ENCODE assay signal across 1 cellular context in the genomic region with DNA sequence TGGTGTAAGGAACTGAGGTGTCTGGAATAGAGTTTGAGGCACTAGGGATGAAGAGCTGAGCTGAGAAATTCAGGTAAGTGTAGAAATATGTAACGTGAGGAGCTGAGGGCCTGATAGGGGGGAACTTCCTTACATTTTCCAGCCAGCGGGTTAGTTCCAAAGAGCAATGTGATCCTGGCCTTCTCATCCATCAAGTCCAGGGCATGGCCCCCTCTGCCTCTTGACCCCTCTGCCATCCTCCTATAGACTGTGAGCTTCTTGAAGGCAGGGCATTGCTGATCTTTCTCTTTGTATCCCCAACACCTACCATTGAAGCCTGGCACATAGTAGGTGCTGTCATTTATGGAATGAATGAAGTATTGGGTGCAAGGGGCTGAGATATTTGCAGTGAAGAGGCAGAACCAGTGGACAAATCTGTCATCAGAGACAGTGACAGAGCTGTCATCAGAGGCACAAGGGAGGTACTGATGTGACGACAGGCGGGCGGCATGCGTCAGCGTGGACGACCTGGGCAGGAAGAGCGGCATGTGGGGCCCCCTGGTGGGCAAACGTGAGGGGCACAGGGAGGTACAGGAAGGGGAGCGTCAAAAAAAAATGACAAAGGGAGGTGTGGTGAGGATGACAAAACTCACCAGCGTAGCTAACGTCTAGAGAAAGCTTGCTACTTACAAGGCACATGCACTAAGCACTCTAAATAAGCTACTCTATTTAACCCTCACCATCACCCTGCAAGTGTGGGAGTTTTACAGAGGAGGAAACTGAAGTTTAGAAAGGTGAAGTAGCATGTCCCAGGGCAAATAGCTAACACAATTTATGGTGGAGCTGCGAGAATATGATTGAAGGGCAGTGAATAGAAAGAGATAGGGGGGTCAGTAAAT.
TF ChIP-seq lines count a peak whose summit lies in the region.

No MANE protein-coding gene starts in this region.

TF ChIP-seq in HEK293, 187 proteins besides CTCF, POLR2A, EP300 and RAD21 (continued from another document):
- TF ChIP-seq, protein P1, sequence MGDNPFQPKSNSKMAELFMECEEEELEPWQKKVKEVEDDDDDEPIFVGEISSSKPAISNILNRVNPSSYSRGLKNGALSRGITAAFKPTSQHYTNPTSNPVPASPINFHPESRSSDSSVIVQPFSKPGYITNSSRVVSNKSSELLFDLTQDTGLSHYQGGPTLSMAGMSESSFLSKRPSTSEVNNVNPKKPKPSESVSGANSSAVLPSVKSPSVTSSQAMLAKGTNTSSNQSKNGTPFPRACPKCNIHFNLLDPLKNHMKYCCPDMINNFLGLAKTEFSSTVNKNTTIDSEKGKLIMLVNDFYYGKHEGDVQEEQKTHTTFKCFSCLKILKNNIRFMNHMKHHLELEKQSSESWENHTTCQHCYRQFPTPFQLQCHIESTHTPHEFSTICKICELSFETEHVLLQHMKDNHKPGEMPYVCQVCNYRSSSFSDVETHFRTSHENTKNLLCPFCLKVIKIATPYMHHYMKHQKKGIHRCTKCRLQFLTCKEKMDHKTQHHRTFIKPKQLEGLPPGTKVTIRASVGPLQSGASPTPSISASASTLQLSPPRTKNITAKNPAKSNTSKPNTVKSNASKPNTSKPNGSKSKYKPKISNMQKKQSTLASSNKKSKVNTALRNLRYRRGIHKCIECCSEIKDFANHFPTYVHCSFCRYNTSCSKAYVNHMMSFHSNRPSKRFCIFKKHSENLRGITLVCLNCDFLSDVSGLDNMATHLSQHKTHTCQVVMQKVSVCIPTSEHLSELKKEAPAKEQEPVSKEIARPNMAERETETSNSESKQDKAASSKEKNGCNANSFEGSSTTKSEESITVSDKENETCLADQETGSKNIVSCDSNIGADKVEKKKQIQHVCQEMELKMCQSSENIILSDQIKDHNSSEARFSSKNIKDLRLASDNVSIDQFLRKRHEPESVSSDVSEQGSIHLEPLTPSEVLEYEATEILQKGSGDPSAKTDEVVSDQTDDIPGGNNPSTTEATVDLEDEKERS (tag by site-specific recombination; IDR thresholded peaks at IDR 0.05): no peak
- no peak for TF ChIP-seq ZNF140 (tag by site-specific recombination; IDR thresholded peaks at IDR 0.05)
- no peak for TF ChIP-seq ZNF560 (tag by site-specific recombination; IDR thresholded peaks at IDR 0.05; ENCODE audit: borderline replicate concordance)
- no peak for TF ChIP-seq ZNF423 (tag by site-specific recombination; IDR thresholded peaks at IDR 0.05)
- no peak for TF ChIP-seq ZNF146 (tag by site-specific recombination; IDR thresholded peaks at IDR 0.05)
- TF ChIP-seq FEZF1 (tag by site-specific recombination; IDR thresholded peaks at IDR 0.05): no peak
- TF ChIP-seq ZIC2 (tag by site-specific recombination; IDR thresholded peaks at IDR 0.05): peak; percentile 67
- peak; percentile 63; the same call in 1 of the 2 replicates for TF ChIP-seq ZNF600 (tag by site-specific recombination; IDR thresholded peaks at IDR 0.05)
- no peak for TF ChIP-seq ZNF843 (tag by site-specific recombination; IDR thresholded peaks at IDR 0.05)
- TF ChIP-seq, protein P2, sequence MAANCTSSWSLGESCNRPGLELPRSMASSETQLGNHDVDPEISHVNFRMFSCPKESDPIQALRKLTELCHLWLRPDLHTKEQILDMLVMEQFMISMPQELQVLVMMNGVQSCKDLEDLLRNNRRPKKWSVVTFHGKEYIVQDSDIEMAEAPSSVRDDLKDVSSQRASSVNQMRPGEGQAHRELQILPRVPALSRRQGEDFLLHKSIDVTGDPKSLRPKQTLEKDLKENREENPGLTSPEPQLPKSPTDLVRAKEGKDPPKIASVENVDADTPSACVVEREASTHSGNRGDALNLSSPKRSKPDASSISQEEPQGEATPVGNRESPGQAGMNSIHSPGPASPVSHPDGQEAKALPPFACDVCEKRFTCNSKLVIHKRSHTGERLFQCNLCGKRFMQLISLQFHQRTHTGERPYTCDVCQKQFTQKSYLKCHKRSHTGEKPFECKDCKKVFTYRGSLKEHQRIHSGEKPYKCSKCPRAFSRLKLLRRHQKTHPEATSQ (tag by site-specific recombination; IDR thresholded peaks at IDR 0.05): no peak
- no peak for TF ChIP-seq ZNF132 (tag by site-specific recombination; IDR thresholded peaks at IDR 0.05; ENCODE audit: borderline replicate concordance)
- no peak for TF ChIP-seq ZNF155 (tag by site-specific recombination; IDR thresholded peaks at IDR 0.05)
- TF ChIP-seq, protein P3, sequence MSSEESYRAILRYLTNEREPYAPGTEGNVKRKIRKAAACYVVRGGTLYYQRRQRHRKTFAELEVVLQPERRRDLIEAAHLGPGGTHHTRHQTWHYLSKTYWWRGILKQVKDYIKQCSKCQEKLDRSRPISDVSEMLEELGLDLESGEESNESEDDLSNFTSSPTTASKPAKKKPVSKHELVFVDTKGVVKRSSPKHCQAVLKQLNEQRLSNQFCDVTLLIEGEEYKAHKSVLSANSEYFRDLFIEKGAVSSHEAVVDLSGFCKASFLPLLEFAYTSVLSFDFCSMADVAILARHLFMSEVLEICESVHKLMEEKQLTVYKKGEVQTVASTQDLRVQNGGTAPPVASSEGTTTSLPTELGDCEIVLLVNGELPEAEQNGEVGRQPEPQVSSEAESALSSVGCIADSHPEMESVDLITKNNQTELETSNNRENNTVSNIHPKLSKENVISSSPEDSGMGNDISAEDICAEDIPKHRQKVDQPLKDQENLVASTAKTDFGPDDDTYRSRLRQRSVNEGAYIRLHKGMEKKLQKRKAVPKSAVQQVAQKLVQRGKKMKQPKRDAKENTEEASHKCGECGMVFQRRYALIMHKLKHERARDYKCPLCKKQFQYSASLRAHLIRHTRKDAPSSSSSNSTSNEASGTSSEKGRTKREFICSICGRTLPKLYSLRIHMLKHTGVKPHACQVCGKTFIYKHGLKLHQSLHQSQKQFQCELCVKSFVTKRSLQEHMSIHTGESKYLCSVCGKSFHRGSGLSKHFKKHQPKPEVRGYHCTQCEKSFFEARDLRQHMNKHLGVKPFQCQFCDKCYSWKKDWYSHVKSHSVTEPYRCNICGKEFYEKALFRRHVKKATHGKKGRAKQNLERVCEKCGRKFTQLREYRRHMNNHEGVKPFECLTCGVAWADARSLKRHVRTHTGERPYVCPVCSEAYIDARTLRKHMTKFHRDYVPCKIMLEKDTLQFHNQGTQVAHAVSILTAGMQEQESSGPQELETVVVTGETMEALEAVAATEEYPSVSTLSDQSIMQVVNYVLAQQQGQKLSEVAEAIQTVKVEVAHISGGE (tag by site-specific recombination; conservative IDR thresholded peaks at IDR 0.05; ENCODE audit: low read depth): no peak
TF ChIP-seq in HEK293: peak in this region for 51.
